In genomic region chr10:102503264-102504178, GRCh38 we compare ENCODE assay signal across 8 cellular contexts. TPM values are rescaled to one million over a fixed set of nuclear protein-coding genes. Genes with fewer than 3 reads are reported as not detected.
DNase-seq lines count a peak whose midpoint lies in the region; ATAC-seq and TF ChIP-seq lines count a peak whose summit lies in the region.

Gene SUFU, plus strand, starts transcription at chr10:102503972. Its CDS starts 181 bp downstream, at chr10:102504153.

- 0 to 1% (median 1%) methylated on average over 17 to 44 of the region's 44 CpGs for WGBS in ovary, 3 donors

- DNase-seq in GM12864 (ENCODE audit: low read depth): peak; percentile 99
- DNase-seq in NCI-H1092 treated with DMSO at 0.1 percent for 48 hours (lab: John Stamatoyannopoulos, UW): peak; percentile 92
- DNase-seq in SKM-1 (lab: John Stamatoyannopoulos, UW; ENCODE audit: unreplicated experiment): peak; percentile 89
- DNase-seq in Right ventricle myocardium inferior (ENCODE audit: missing footprints): peak; percentile 97
- DNase-seq in ovary: peak; percentile 98 to 99 (median 98)
- peak; percentile 98 to 99 for DNase-seq in tibial artery

- no peaks in the 10 kb centered on the region for H3K9me3 Mint-ChIP-seq in activated naive CD8-positive, alpha-beta T cell (ENCODE audit: low read depth)

- peak within 1 kb of the TSS; percentile 34 for H3K27ac Mint-ChIP-seq in activated naive CD8-positive, alpha-beta T cell

- ATAC-seq in HG02623 (IDR thresholded peaks at IDR 0.05; ENCODE audit: unreplicated experiment): peak; percentile 66
- peak; percentile 85 for ATAC-seq in Right ventricle myocardium inferior

- no peak for TF ChIP-seq EP300 in ovary (IDR thresholded peaks at IDR 0.05)

- intact Hi-C loops in Right ventricle myocardium inferior (cut with DNase I): loop anchor here (2.0 to 5.0 kb wide), 5 partner anchors 41 to 139 kb away; partner anchors contain the start of gene NFKB2
- intact Hi-C loops in ovary (cut with DNase I): loop anchor here in 2 of 4 donors (10.0 kb wide), 2 partner anchors 81 to 211 kb away; partner anchors contain the start of genes ARL3 (in 1 of the 2) and SFXN2 (in 1 of the 2)
- intact Hi-C loops in tibial artery (cut with DNase I; ENCODE audit: low total_unique reads): loop anchor here (5.0 kb wide), 2 partner anchors 79 to 139 kb away; partner anchors contain the start of gene TRIM8

- H3K9me3 ChIP-seq in ovary (no peaks in the 10 kb centered on the region), tibial artery (no peaks in the 10 kb centered on the region)

- no peak for TF ChIP-seq POLR2A in ovary (IDR thresholded peaks at IDR 0.05)

- peaks cover 3% of the 10 kb centered on the region for H3K36me3 Mint-ChIP-seq in activated naive CD8-positive, alpha-beta T cell

- TF ChIP-seq CTCF in GM12864 (IDR thresholded peaks at IDR 0.05; ENCODE audit: low read depth, low read length, missing control alignments): peak; percentile 85
- peak; percentile 82 to 97 (median 95) for TF ChIP-seq CTCF in ovary (IDR thresholded peaks at IDR 0.05)
- peak; percentile 90 to 92 for TF ChIP-seq CTCF in tibial artery (IDR thresholded peaks at IDR 0.05)

- H3K27ac ChIP-seq in ovary: peak within 1 kb of the TSS; percentile 8 to 68
- H3K27ac ChIP-seq in tibial artery: peak within 1 kb of the TSS; percentile 74 to 88

- peaks cover 5% of the 10 kb centered on the region for H3K4me1 ChIP-seq in ovary (ENCODE audit: insufficient read depth)
- H3K4me1 ChIP-seq in tibial artery: peaks cover 0 to 74% (median 46%) of the 10 kb centered on the region in 4 donors

- H3K27me3 Mint-ChIP-seq in activated naive CD8-positive, alpha-beta T cell: no peaks in the 10 kb centered on the region

- peaks cover 34% of the 10 kb centered on the region for H3K4me1 Mint-ChIP-seq in activated naive CD8-positive, alpha-beta T cell (ENCODE audit: low read depth)

- no peak within 1 kb of the TSS for H3K4me3 Mint-ChIP-seq in activated naive CD8-positive, alpha-beta T cell

- no peaks in the 10 kb centered on the region for H3K36me3 ChIP-seq in ovary
- H3K36me3 ChIP-seq in tibial artery: no peaks in the 10 kb centered on the region

- H3K4me3 ChIP-seq in GM12864 (ENCODE audit: low read depth, low read length) (peak within 1 kb of the TSS; percentile 84), ovary (peak within 1 kb of the TSS; percentile 97), tibial artery (peak within 1 kb of the TSS; percentile 68 to 75)

- H3K27me3 ChIP-seq in ovary: no peaks in the 10 kb centered on the region
- no peaks in the 10 kb centered on the region for H3K27me3 ChIP-seq in tibial artery

RNA-seq across cellular contexts. Expression of gene SUFU, which starts in this region (rescaled TPM):
- total RNA-seq in Right ventricle myocardium inferior: 7.8 TPM
- 10 to 100 TPM in 5 of 7 donors, 1 to 10 TPM in 2; 4.6 to 19.1 (median 16.1) TPM for total RNA-seq in ovary
- 10 to 100 TPM in 1 of 2 donors, 1 to 10 TPM in 1; 6.8 to 14.2 TPM for polyA plus RNA-seq in ovary

Comparison
In these comparisons a context has a peak if more than half of its experiments do, and no peak if none do; other contexts are left out.
1. Peak in every context shown above with its lines: DNase-seq, ATAC-seq, H3K4me3 ChIP-seq and H3K27ac ChIP-seq.